In genomic region chr12:131363416-131363815, GRCh38 we compare ENCODE assay signal across 18 cellular contexts.
DNase-seq lines count a peak whose midpoint lies in the region; FAIRE-seq and TF ChIP-seq lines count a peak whose summit lies in the region.
"Had no signal": no experiment of that assay in that cellular context is flagged by ENCODE, and none has a peak within 500 bp of the region (broad histone marks: within the 10 kb centered on the region; RNA-seq: fewer than 3 reads in every experiment).

No MANE protein-coding gene starts in this region.

- H3K56ac ChIP-seq in H1 (replicated peaks; ENCODE audit: insufficient read length, low read depth, low read length): no peak overlapping the region

- CTCF ChIA-PET in H1 (lab: Charles Lee; ENCODE audit: partially characterized antibody): interaction anchor here (0.7 kb wide), 1 partner anchor 14 kb away, joined by 4 read pairs; no protein-coding TSS in a partner anchor

- no peak overlapping the region for H2BK20ac ChIP-seq in H1 (ENCODE audit: low read length)

- H3K36me3 ChIP-seq in H1 (ENCODE audit: control insufficient read depth in 2 of 4, insufficient read depth in 4 of 4, low read length in 3 of 4) (no peaks in the 10 kb centered on the region), osteoblast (ENCODE audit: insufficient read depth, low read length) (no peaks in the 10 kb centered on the region)
- H3K36me3 ChIP-seq: BLaER1 treated with 17β-estradiol and CSF1 and Interleukin-3, amounts not matched to agents 10 nM and 100 nM had no signal

- no peak overlapping the region for H3K4me3 Mint-ChIP-seq in progenitor cell of endocrine pancreas (ENCODE audit: low read depth)
- H3K4me3 Mint-ChIP-seq: CD4-positive, alpha-beta T cell; H9; IgD-negative memory B cell had no signal

- no peak overlapping the region for H3K4me2 ChIP-seq in H1 (ENCODE audit: insufficient read depth in 1 of 2, low read depth in 2 of 2, low read length in 2 of 2)
- no peak overlapping the region for H3K4me2 ChIP-seq in osteoblast (ENCODE audit: insufficient read depth, low read length)

- TF ChIP-seq CTCF in H1 (IDR thresholded peaks at IDR 0.05; ENCODE audit: control extremely low read depth in 1 of 3, insufficient read depth in 1 of 3, low read depth in 1 of 3, low read length in 3 of 3) (no peak), osteoblast (IDR thresholded peaks at IDR 0.05; ENCODE audit: extremely low read depth, low read depth, low read length) (no peak), GM20000 (IDR thresholded peaks at IDR 0.05; ENCODE audit: extremely low read depth, missing control alignments) (no peak), progenitor cell of endocrine pancreas (IDR thresholded peaks at IDR 0.05; ENCODE audit: unreplicated experiment) (no peak)

- H3K23ac ChIP-seq in H1 (ENCODE audit: insufficient read length): no peak overlapping the region

- H3K14ac ChIP-seq in H1 (ENCODE audit: insufficient read length): no peak overlapping the region

- H3K27ac ChIP-seq in H1 (ENCODE audit: low read depth, low read length) (no peak overlapping the region), osteoblast (ENCODE audit: low read depth, low read length) (no peak overlapping the region)
- H3K27ac ChIP-seq: 22Rv1; BLaER1 treated with 17β-estradiol and CSF1 and Interleukin-3, amounts not matched to agents 10 nM and 100 nM; GM23248 had no signal

- H2BK12ac ChIP-seq in H1 (ENCODE audit: low read depth, low read length): peak overlapping the region; percentile 56; the same call in 1 of the 2 replicates

- no peak overlapping the region for H3K4me3 ChIP-seq in H1 (ENCODE audit: extremely low read depth in 1 of 4, insufficient read depth in 2 of 4, low read depth in 3 of 4, low read length in 4 of 4)
- no peak overlapping the region for H3K4me3 ChIP-seq in osteoblast (ENCODE audit: insufficient read depth, low read length)
- H3K4me3 ChIP-seq: BLaER1 treated with 17β-estradiol and CSF1 and Interleukin-3, amounts not matched to agents 10 nM and 100 nM; GM12878; GM23248 had no signal

- TF ChIP-seq EP300 in H1 (IDR thresholded peaks at IDR 0.05; ENCODE audit: borderline replicate concordance in 1 of 2, low read depth in 2 of 2, low read length in 2 of 2): no peak

- H3K36me3 Mint-ChIP-seq in progenitor cell of endocrine pancreas (ENCODE audit: insufficient read depth): no peaks in the 10 kb centered on the region
- H3K36me3 Mint-ChIP-seq: IgD-negative memory B cell had no signal

- no peak overlapping the region for H3K27ac Mint-ChIP-seq in progenitor cell of endocrine pancreas
- H3K27ac Mint-ChIP-seq: CD4-positive, alpha-beta T cell; IgD-negative memory B cell had no signal

- no peak overlapping the region for H2BK5ac ChIP-seq in H1 (ENCODE audit: low read depth, low read length)

- no peaks in the 10 kb centered on the region for H3K23me2 ChIP-seq in H1 (ENCODE audit: low read depth, low read length)

- peaks cover 4% of the 10 kb centered on the region for H3K9me3 Mint-ChIP-seq in progenitor cell of endocrine pancreas (ENCODE audit: low read depth)
- H3K9me3 Mint-ChIP-seq: CD4-positive, alpha-beta T cell had no signal

- H3K4me1 Mint-ChIP-seq in progenitor cell of endocrine pancreas (ENCODE audit: low read depth): peaks cover 4% of the 10 kb centered on the region
- H3K4me1 Mint-ChIP-seq: IgD-negative memory B cell had no signal

- WGBS in H1 (ENCODE audit: extremely low coverage in 1 of 2, insufficient coverage in 1 of 2, insufficient read length in 1 of 2, insufficient replicate concordance in 2 of 2, low coverage in 1 of 2, low lambda C conversion rate in 2 of 2, missing lambda C conversion rate in 1 of 2), 2 experiments: 88% methylated on average over 7 of the region's 7 CpGs; no CpG with 5 or more reads in 1 of the 2 experiments

- no peak overlapping the region for H4K5ac ChIP-seq in H1 (ENCODE audit: insufficient read length, low read depth, low read length)

- H3K9ac ChIP-seq in H1 (replicated peaks in 1 of 4; ENCODE audit: extremely low read depth in 1 of 4, low read depth in 3 of 4, low read length in 3 of 4): no peak overlapping the region
- H3K9ac ChIP-seq: BLaER1 treated with 17β-estradiol and CSF1 and Interleukin-3, amounts not matched to agents 10 nM and 100 nM; GM23248 had no signal

- no peaks in the 10 kb centered on the region for H3K79me2 ChIP-seq in H1 (ENCODE audit: control insufficient read depth in 1 of 2, insufficient read depth in 2 of 2, low read length in 2 of 2)
- no peaks in the 10 kb centered on the region for H3K79me2 ChIP-seq in osteoblast (ENCODE audit: insufficient read depth, low read length)

- H3K4ac ChIP-seq in H1 (replicated peaks; ENCODE audit: insufficient read length, low read depth, low read length): no peak overlapping the region

- POLR2A ChIA-PET in H1 (lab: Charles Lee; ENCODE audit: partially characterized antibody): no interaction called here

- TF ChIP-seq RAD21 in H1 (IDR thresholded peaks at IDR 0.05 in 1 of 2, conservative IDR thresholded peaks at IDR 0.05 in 1 of 2; ENCODE audit: low read depth in 2 of 2, low read length in 2 of 2): no peak

- FAIRE-seq in H1 (lab: Jason Lieb, UNC): no peak
- FAIRE-seq: GM12878, GM18507 had no signal

- peaks cover 12% of the 10 kb centered on the region for H3K27me3 Mint-ChIP-seq in progenitor cell of endocrine pancreas
- H3K27me3 Mint-ChIP-seq: CD4-positive, alpha-beta T cell had no signal

- H4K8ac ChIP-seq in H1 (ENCODE audit: extremely low read depth, insufficient read depth, low read length): no peak overlapping the region

- no peak overlapping the region for H2AK5ac ChIP-seq in H1 (ENCODE audit: low read depth, low read length)

- H3K79me1 ChIP-seq in H1 (ENCODE audit: low read depth, low read length): no peaks in the 10 kb centered on the region

- DNase-seq in activated effector memory CD4-positive, alpha-beta T cell treated with anti-CD3 and anti-CD28 coated beads, Interleukin-2, amount 50 U/mL, for 16 hours: peak; percentile 30
- no peak for DNase-seq in activated effector memory CD4-positive, alpha-beta T cell treated with Interleukin-2 at 50 U/mL for 16 hours
- DNase-seq in H1 (ENCODE audit: low read depth in 1 of 2, low spot score in 2 of 2): no peak
- peak; percentile 43 for DNase-seq in osteoblast (ENCODE audit: insufficient read length, low spot score, missing footprints)
- DNase-seq in GM20000 (ENCODE audit: low spot score): no peak
- DNase-seq in progenitor cell of endocrine pancreas (ENCODE audit: low spot score, unreplicated experiment): no peak
- no peak for DNase-seq in AML-193 (lab: John Stamatoyannopoulos, UW)
- DNase-seq in GM03348 (ENCODE audit: low spot score): no peak
- DNase-seq: Calu3; CD4-positive, alpha-beta T cell; DMS 273 treated with DMSO at 0.1 percent for 48 hours; GM23248 had no signal

- H3K27me3 ChIP-seq in H1 (replicated peaks in 1 of 4; ENCODE audit: control insufficient read depth in 3 of 4, extremely low read depth in 1 of 4, insufficient read depth in 3 of 4, low read length in 3 of 4) (no peaks in the 10 kb centered on the region; a peak in 1 of 7 replicates), osteoblast (ENCODE audit: insufficient read depth, low read length) (no peaks in the 10 kb centered on the region)
- H3K27me3 ChIP-seq: BLaER1 treated with 17β-estradiol and CSF1 and Interleukin-3, amounts not matched to agents 10 nM and 100 nM had no signal

- H4K20me1 ChIP-seq in H1 (replicated peaks in 1 of 2; ENCODE audit: control insufficient read depth in 1 of 2, insufficient read depth in 2 of 2, low read length in 2 of 2) (no peaks in the 10 kb centered on the region), osteoblast (ENCODE audit: insufficient read depth, low read length) (no peaks in the 10 kb centered on the region)
- H4K20me1 ChIP-seq: BLaER1 treated with 17β-estradiol and CSF1 and Interleukin-3, amounts not matched to agents 10 nM and 100 nM had no signal

- H3K9me3 ChIP-seq in H1 (ENCODE audit: insufficient read depth in 2 of 2, low read depth in 1 of 2, low read length in 1 of 2) (peaks cover 0 to 3% of the 10 kb centered on the region in 2 experiments; a peak in 1 of 4 replicates), osteoblast (ENCODE audit: low read depth, low read length) (no peaks in the 10 kb centered on the region)

- H2AFZ ChIP-seq in H1 (ENCODE audit: low read length) (no peak overlapping the region), osteoblast (ENCODE audit: low read length) (no peak overlapping the region)
- H2AFZ ChIP-seq: GM23248 had no signal

- no peak overlapping the region for H2BK120ac ChIP-seq in H1 (replicated peaks; ENCODE audit: low read depth, low read length)

- H3K4me1 ChIP-seq in H1 (replicated peaks in 1 of 4; ENCODE audit: control insufficient read depth in 3 of 4, insufficient read depth in 4 of 4, low read length in 3 of 4): peaks cover 0 to 7% (median 0%) of the 10 kb centered on the region in 4 experiments; a peak in 5 of 7 replicates
- H3K4me1 ChIP-seq in osteoblast (ENCODE audit: insufficient read depth, low read length): no peaks in the 10 kb centered on the region

- no peak overlapping the region; the same call in 1 of the 2 replicates for H3K18ac ChIP-seq in H1 (ENCODE audit: extremely low read depth, low read length)

- no peak for TF ChIP-seq POLR2A in H1 (IDR thresholded peaks at IDR 0.05; ENCODE audit: control extremely low read depth in 1 of 2, low read depth in 2 of 2, low read length in 2 of 2)

- H4K91ac ChIP-seq in H1 (replicated peaks; ENCODE audit: insufficient read length, low read length): no peak overlapping the region

- no peak overlapping the region for H2BK15ac ChIP-seq in H1 (ENCODE audit: low read length)

TF ChIP-seq in H1, 55 proteins besides CTCF, POLR2A, EP300 and RAD21:
- TF ChIP-seq BRCA1 (IDR thresholded peaks at IDR 0.05; ENCODE audit: low read depth, low read length): no peak
- TF ChIP-seq TCF12 (IDR thresholded peaks at IDR 0.05; ENCODE audit: low read depth, low read length): no peak
TF ChIP-seq in H1: peak in this region for 0.

Comparison
In these comparisons a context has a peak if more than half of its experiments do, and no peak if none do; other contexts are left out.
1. DNase-seq: peak in activated effector memory CD4-positive, alpha-beta T cell treated with anti-CD3 and anti-CD28 coated beads, Interleukin-2, amount 50 U/mL, for 16 hours (single experiment) and osteoblast (single experiment); none in activated effector memory CD4-positive, alpha-beta T cell treated with Interleukin-2 at 50 U/mL for 16 hours (single experiment), H1 (0 of 2), GM20000 (single experiment), progenitor cell of endocrine pancreas (single experiment), AML-193 (0 of 2) and GM03348 (single experiment).